In the genomic region with DNA sequence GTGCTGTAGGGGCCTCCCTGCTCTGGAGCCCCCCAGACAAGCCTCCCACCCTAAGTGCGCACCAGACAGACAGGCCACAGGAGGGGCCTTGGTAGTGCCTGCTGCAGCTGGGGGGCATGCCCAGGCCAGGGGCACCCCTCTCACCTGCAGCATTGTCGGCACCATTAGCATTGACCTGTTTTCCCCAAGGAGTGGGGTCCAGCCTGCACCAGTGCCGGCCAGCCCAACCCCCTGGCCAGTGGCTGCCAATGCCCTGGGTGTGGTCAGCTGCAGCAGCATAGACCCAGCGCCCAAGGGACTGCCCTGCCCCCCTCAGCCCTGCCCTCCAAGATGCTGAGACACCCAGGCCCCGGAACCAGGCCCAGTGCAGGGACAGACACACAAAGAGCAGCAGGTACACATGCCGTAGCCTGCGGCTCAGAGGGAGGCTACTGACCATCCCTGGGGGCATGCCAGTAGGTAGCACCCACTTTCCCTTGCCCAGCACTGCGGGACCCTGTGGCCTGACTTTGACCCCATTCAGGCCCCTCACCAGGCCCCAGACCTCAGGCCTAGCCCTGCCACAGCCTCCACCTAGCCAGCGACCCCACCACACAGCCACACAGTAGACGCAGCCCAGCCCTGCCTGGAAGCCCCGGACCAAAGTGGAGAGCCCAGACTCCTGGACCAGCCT, we compare ENCODE assay signal across 10 cellular contexts. TPM values are rescaled to one million over a fixed set of nuclear protein-coding genes. Genes with fewer than 3 reads are reported as not detected.
DNase-seq lines count a peak whose midpoint lies in the region; ATAC-seq, FAIRE-seq and TF ChIP-seq lines count a peak whose summit lies in the region.
"Had no signal": no experiment of that assay in that cellular context is flagged by ENCODE, and none has a peak within 500 bp of the region (broad histone marks: within the 10 kb centered on the region; RNA-seq: fewer than 3 reads in every experiment).

No MANE protein-coding gene starts in this region.

- TF ChIP-seq EP300 in A549 (IDR thresholded peaks at IDR 0.05) (no peak), H1 (IDR thresholded peaks at IDR 0.05; ENCODE audit: borderline replicate concordance in 1 of 2, low read depth in 2 of 2, low read length in 2 of 2) (no peak)

- H3K27ac Mint-ChIP-seq in naive B cell, result peak overlapping the region in 2 of 6 donors; percentile 52 to 79

- no peak overlapping the region for H3K14ac ChIP-seq in H1 (ENCODE audit: insufficient read length)

- peaks cover 75% of the 10 kb centered on the region for H3K4me1 ChIP-seq in A549
- peaks cover 0 to 11% (median 9%) of the 10 kb centered on the region in 4 experiments; a peak in 5 of 7 replicates for H3K4me1 ChIP-seq in H1 (replicated peaks in 1 of 4; ENCODE audit: control insufficient read depth in 3 of 4, insufficient read depth in 4 of 4, low read length in 3 of 4)

- DNase-seq in A549 (ENCODE audit: low read depth in 1 of 2, low spot score in 1 of 2), result peak in 1 of 2 experiments; percentile 61
- DNase-seq in MG63, result no peak
- no peak for DNase-seq in H1 (ENCODE audit: low read depth in 1 of 2, low spot score in 2 of 2)
- no peak for DNase-seq in naive B cell
- DNase-seq in NOMO-1 (lab: John Stamatoyannopoulos, UW; ENCODE audit: unreplicated experiment in 2 of 2), result no peak
- no peak for DNase-seq in ureter (ENCODE audit: low spot score)
- no peak for DNase-seq in T1000 (lab: John Stamatoyannopoulos, UW)
- DNase-seq in middle frontal gyrus (ENCODE audit: extremely low spot score, low spot score), result no peak
- DNase-seq: EL; stimulated activated CD4-positive, alpha-beta T cell treated with anti-CD3 and anti-CD28 coated beads, Interleukin-12 subunit alpha, Interleukin-12 subunit beta, amount 100 ng/mL, for 4 hours had no signal

- no peak overlapping the region for H2BK15ac ChIP-seq in H1 (ENCODE audit: low read length)

- H4K20me1 ChIP-seq in H1 (replicated peaks in 1 of 2; ENCODE audit: control insufficient read depth in 1 of 2, insufficient read depth in 2 of 2, low read length in 2 of 2), result peaks cover 4 to 13% of the 10 kb centered on the region in 2 experiments

- H3K79me2 ChIP-seq in H1 (ENCODE audit: control insufficient read depth in 1 of 2, insufficient read depth in 2 of 2, low read length in 2 of 2), result no peaks in the 10 kb centered on the region

- no peaks in the 10 kb centered on the region for H3K9me3 ChIP-seq in A549
- H3K9me3 ChIP-seq in MG63, result no peaks in the 10 kb centered on the region
- no peaks in the 10 kb centered on the region for H3K9me3 ChIP-seq in H1 (ENCODE audit: insufficient read depth in 2 of 2, low read depth in 1 of 2, low read length in 1 of 2)

- no peak overlapping the region for H2BK120ac ChIP-seq in H1 (replicated peaks; ENCODE audit: low read depth, low read length)

- 29% methylated on average over 5 of the region's 11 CpGs for WGBS in A549 (ENCODE audit: missing lambda C conversion rate)
- WGBS in H1 (ENCODE audit: extremely low coverage in 1 of 2, insufficient coverage in 1 of 2, insufficient read length in 1 of 2, insufficient replicate concordance in 2 of 2, low coverage in 1 of 2, low lambda C conversion rate in 2 of 2, missing lambda C conversion rate in 1 of 2), 2 experiments, result 77% methylated on average over 11 of the region's 11 CpGs; no CpG with 5 or more reads in 1 of the 2 experiments

- H2BK5ac ChIP-seq in H1 (ENCODE audit: low read depth, low read length), result no peak overlapping the region

- H2BK20ac ChIP-seq in H1 (ENCODE audit: low read length), result no peak overlapping the region

- no peak overlapping the region for H4K5ac ChIP-seq in H1 (ENCODE audit: insufficient read length, low read depth, low read length)

- peak overlapping the region; percentile 58 to 93 (median 68) for H3K4me3 Mint-ChIP-seq in naive B cell

- H4K91ac ChIP-seq in H1 (replicated peaks; ENCODE audit: insufficient read length, low read length), result no peak overlapping the region

- H3K27ac ChIP-seq in A549, result peak overlapping the region; percentile 97 to 99
- H3K27ac ChIP-seq in H1 (ENCODE audit: low read depth, low read length), result no peak overlapping the region

- TF ChIP-seq POLR2A in A549 (IDR thresholded peaks at IDR 0.05; ENCODE audit: low read length) (peak; percentile 30; the same call in 1 of the 2 replicates), H1 (IDR thresholded peaks at IDR 0.05; ENCODE audit: control extremely low read depth in 1 of 2, low read depth in 2 of 2, low read length in 2 of 2) (no peak)

- H3K23me2 ChIP-seq in H1 (ENCODE audit: low read depth, low read length), result peaks cover 10% of the 10 kb centered on the region; the same call in 1 of the 2 replicates

- no peaks in the 10 kb centered on the region for H3K36me3 ChIP-seq in MG63
- H3K36me3 ChIP-seq in H1 (ENCODE audit: control insufficient read depth in 2 of 4, insufficient read depth in 4 of 4, low read length in 3 of 4), result no peaks in the 10 kb centered on the region; a peak in 1 of 8 replicates

- H3K4ac ChIP-seq in H1 (replicated peaks; ENCODE audit: insufficient read length, low read depth, low read length), result no peak overlapping the region

- CTCF ChIA-PET in A549 (lab: Yijun Ruan, JAX) (interaction anchor here (0.6 to 6.6 kb wide), 20 partner anchors 7 to 129 kb away, joined by 3 to 235 read pairs (median 8); partner anchors contain the start of genes CDCA4, CEP170B and CLBA1), H1 (lab: Charles Lee; ENCODE audit: partially characterized antibody) (interaction anchor here (0.8 to 11.5 kb wide), 9 partner anchors 7 to 417 kb away, joined by 3 to 161 read pairs (median 5); partner anchors contain the start of gene CLBA1)

- no peaks in the 10 kb centered on the region for H3K79me1 ChIP-seq in H1 (ENCODE audit: low read depth, low read length)

- FAIRE-seq in A549 (lab: Jason Lieb, UNC), result no peak
- FAIRE-seq in H1 (lab: Jason Lieb, UNC), result no peak

- no peak overlapping the region for H2BK12ac ChIP-seq in H1 (ENCODE audit: low read depth, low read length)

- H3K18ac ChIP-seq in H1 (ENCODE audit: extremely low read depth, low read length), result no peak overlapping the region; the same call in 1 of the 2 replicates

- no peak overlapping the region for H3K9ac ChIP-seq in H1 (replicated peaks in 1 of 4; ENCODE audit: extremely low read depth in 1 of 4, low read depth in 3 of 4, low read length in 3 of 4)

- no peak for TF ChIP-seq RAD21 in A549 (conservative IDR thresholded peaks at IDR 0.05 in 1 of 2, IDR thresholded peaks at IDR 0.05 in 1 of 2)
- no peak for TF ChIP-seq RAD21 in H1 (IDR thresholded peaks at IDR 0.05 in 1 of 2, conservative IDR thresholded peaks at IDR 0.05 in 1 of 2; ENCODE audit: low read depth in 2 of 2, low read length in 2 of 2)

- H4K8ac ChIP-seq in H1 (ENCODE audit: extremely low read depth, insufficient read depth, low read length), result no peak overlapping the region

- no peak overlapping the region for H3K56ac ChIP-seq in H1 (replicated peaks; ENCODE audit: insufficient read length, low read depth, low read length)

- H3K36me3 Mint-ChIP-seq in naive B cell, result no peaks in the 10 kb centered on the region

- H3K27me3 ChIP-seq in MG63 (no peaks in the 10 kb centered on the region), H1 (replicated peaks in 1 of 4; ENCODE audit: control insufficient read depth in 3 of 4, extremely low read depth in 1 of 4, insufficient read depth in 3 of 4, low read length in 3 of 4) (peaks cover 18 to 38% (median 31%) of the 10 kb centered on the region in 4 experiments)

- no peaks in the 10 kb centered on the region for H3K9me3 Mint-ChIP-seq in naive B cell

- H3K4me3 ChIP-seq in A549 (peak overlapping the region; percentile 63), MG63 (peak overlapping the region; percentile 56), H1 (ENCODE audit: extremely low read depth in 1 of 4, insufficient read depth in 2 of 4, low read depth in 3 of 4, low read length in 4 of 4) (peak overlapping the region in 1 of 4 experiments; percentile 63; a peak in 2 of 8 replicates)

- no peak; a peak in 1 of 6 replicates for ATAC-seq in A549
- ATAC-seq in naive B cell (ENCODE audit: low read depth in 2 of 2), result no peak

- no peak overlapping the region for H2AFZ ChIP-seq in H1 (ENCODE audit: low read length)

- H3K27me3 Mint-ChIP-seq in naive B cell, result peaks cover 11 to 48% (median 33%) of the 10 kb centered on the region in 3 donors

- TF ChIP-seq CTCF in A549 (IDR thresholded peaks at IDR 0.05) (no peak), H1 (IDR thresholded peaks at IDR 0.05; ENCODE audit: control extremely low read depth in 1 of 3, insufficient read depth in 1 of 3, low read depth in 1 of 3, low read length in 3 of 3) (no peak)

- H2AK5ac ChIP-seq in H1 (ENCODE audit: low read depth, low read length), result no peak overlapping the region

- H3K4me1 Mint-ChIP-seq in naive B cell, result peaks cover 13 to 17% (median 14%) of the 10 kb centered on the region in 3 donors

- POLR2A ChIA-PET in A549 (lab: Yijun Ruan, JAX) (no interaction called here), H1 (lab: Charles Lee; ENCODE audit: partially characterized antibody) (interaction anchor here (1.1 kb wide), 1 partner anchor 43 kb away, joined by 3 read pairs; no protein-coding TSS in a partner anchor)

- H3K4me2 ChIP-seq in A549 (peak overlapping the region; percentile 97), H1 (ENCODE audit: insufficient read depth in 1 of 2, low read depth in 2 of 2, low read length in 2 of 2) (peak overlapping the region; percentile 60 to 90)

- no peak overlapping the region for H3K23ac ChIP-seq in H1 (ENCODE audit: insufficient read length)

RNA-seq across cellular contexts. Expression of gene AHNAK2, which starts 1.0 kb away (rescaled TPM):
- polyA plus RNA-seq in A549 (2011; rRNA removed) (43.7 and 56.7 TPM in 2 replicates), A549 (2017; fragmentation: RNase III; extraction: RNeasy Plus Mini Kit Qiagen cat#74134 plus additional on column Dnase treatment) (34.4 to 46.5 TPM (median 43.3 TPM) in 3 replicates), H1 (2011; rRNA removed) (0.64 and 0.95 TPM in 2 replicates), naive B cell (ENCODE audit: low read depth in 6 of 6) (under 1 TPM in 5 of 6 donors, not detected in 1; 0.63 to 0.92 (median 0.70) TPM)
- 9.8 and 11.7 TPM in 2 replicates for polyA plus RNA-seq in A549 (2012; cell fraction: cytosol; rRNA removed)
- polyA plus RNA-seq in A549 (2012; cell fraction: nucleus; rRNA removed), result 65.0 and 74.3 TPM in 2 replicates
- 212 and 231 TPM in 2 replicates for polyA minus RNA-seq in A549 (2011; rRNA and poly(A)+ RNA removed)
- total RNA-seq in MG63 (2014; rRNA removed; shearing (Covaris generic); ENCODE audit: low replicate concordance), result 26.9 and 31.3 TPM in 2 replicates
- 1.5 and 2.0 TPM in 2 replicates for total RNA-seq in H1 (2021; fragmentation: NEBNext Ultra II Directional; extraction: Animal tissue kit (Norgen Biotek cat#: 25700))
- 0.67 TPM for polyA plus RNA-seq in H1 (2011; cell fraction: cytosol; rRNA removed)
- 4.3 TPM for polyA plus RNA-seq in H1 (2011; cell fraction: nucleus; rRNA removed)
- 1.2 to 2.0 TPM (median 1.7 TPM) in 4 replicates for polyA plus RNA-seq in H1 (2012, experiment 1 of 2)
- 0.55 TPM for polyA plus RNA-seq in H1 (2012, experiment 2 of 2)
- polyA plus RNA-seq in H1 (2013, experiment 1 of 2), result 0.99 TPM
- 0.96 TPM for polyA plus RNA-seq in H1 (2013, experiment 2 of 2)
- polyA minus RNA-seq in H1 (2011; rRNA and poly(A)+ RNA removed), result 3.2 and 4.3 TPM in 2 replicates
- polyA minus RNA-seq in H1 (2011; cell fraction: cytosol; rRNA and poly(A)+ RNA removed), result 2.9 TPM
- 4.9 TPM for polyA minus RNA-seq in H1 (2011; cell fraction: nucleus; rRNA and poly(A)+ RNA removed)
- total RNA-seq in ureter, result 34.5 TPM

RNA-seq across cellular contexts. Expression of gene CLBA1, which starts 8.4 kb away (rescaled TPM):
- polyA plus RNA-seq in A549 (2011; rRNA removed), result 11.3 and 11.5 TPM in 2 replicates
- polyA plus RNA-seq in A549 (2012; cell fraction: cytosol; rRNA removed), result 7.7 and 8.6 TPM in 2 replicates
- 14.0 and 16.7 TPM in 2 replicates for polyA plus RNA-seq in A549 (2012; cell fraction: nucleus; rRNA removed)
- polyA plus RNA-seq in A549 (2017; fragmentation: RNase III; extraction: RNeasy Plus Mini Kit Qiagen cat#74134 plus additional on column Dnase treatment), result 10.7 to 12.5 TPM (median 12.0 TPM) in 3 replicates
- 8.6 and 9.5 TPM in 2 replicates for polyA minus RNA-seq in A549 (2011; rRNA and poly(A)+ RNA removed)
- total RNA-seq in MG63 (2014; rRNA removed; shearing (Covaris generic); ENCODE audit: low replicate concordance), result 7.2 and 10.8 TPM in 2 replicates
- total RNA-seq in H1 (2021; fragmentation: NEBNext Ultra II Directional; extraction: Animal tissue kit (Norgen Biotek cat#: 25700)), result 2.1 and 2.4 TPM in 2 replicates
- polyA plus RNA-seq in H1 (2011; rRNA removed), result 1.6 and 2.3 TPM in 2 replicates
- polyA plus RNA-seq in H1 (2011; cell fraction: cytosol; rRNA removed), result 3.1 TPM
- polyA plus RNA-seq in H1 (2011; cell fraction: nucleus; rRNA removed), result 4.8 TPM
- polyA plus RNA-seq in H1 (2012, experiment 1 of 2), result 2.8 to 3.4 TPM (median 3.1 TPM) in 4 replicates
- polyA plus RNA-seq in H1 (2012, experiment 2 of 2), result 2.1 TPM
- 2.3 TPM for polyA plus RNA-seq in H1 (2013, experiment 1 of 2)
- polyA plus RNA-seq in H1 (2013, experiment 2 of 2), result 2.6 TPM
- 1.8 TPM in 2 replicates for polyA minus RNA-seq in H1 (2011; rRNA and poly(A)+ RNA removed)
- 3.2 TPM for polyA minus RNA-seq in H1 (2011; cell fraction: cytosol; rRNA and poly(A)+ RNA removed)
- 2.4 TPM for polyA minus RNA-seq in H1 (2011; cell fraction: nucleus; rRNA and poly(A)+ RNA removed)
- 1 to 10 TPM in 1 of 6 donors, under 1 TPM in 4, not detected in 1; 0.59 to 1.1 (median 0.85) TPM for polyA plus RNA-seq in naive B cell (ENCODE audit: low read depth in 6 of 6)
- total RNA-seq in ureter, result 17.3 TPM

RNA-seq across cellular contexts. Expression of gene CDCA4, which starts 43.7 kb away (rescaled TPM):
- polyA plus RNA-seq in A549 (2011; rRNA removed) (19.5 and 24.2 TPM in 2 replicates), A549 (2017; fragmentation: RNase III; extraction: RNeasy Plus Mini Kit Qiagen cat#74134 plus additional on column Dnase treatment) (25.9 to 28.0 TPM (median 26.9 TPM) in 3 replicates), H1 (2011; rRNA removed) (62.4 and 80.6 TPM in 2 replicates), naive B cell (ENCODE audit: low read depth in 6 of 6) (10 to 100 TPM in 1 of 6 donors, 1 to 10 TPM in 5; 4.6 to 11.9 (median 6.7) TPM)
- 42.8 and 52.7 TPM in 2 replicates for polyA plus RNA-seq in A549 (2012; cell fraction: cytosol; rRNA removed)
- 44.8 and 46.3 TPM in 2 replicates for polyA plus RNA-seq in A549 (2012; cell fraction: nucleus; rRNA removed)
- 16.6 and 20.0 TPM in 2 replicates for polyA minus RNA-seq in A549 (2011; rRNA and poly(A)+ RNA removed)
- 30.3 and 49.7 TPM in 2 replicates for total RNA-seq in MG63 (2014; rRNA removed; shearing (Covaris generic); ENCODE audit: low replicate concordance)
- 48.6 and 49.9 TPM in 2 replicates for total RNA-seq in H1 (2021; fragmentation: NEBNext Ultra II Directional; extraction: Animal tissue kit (Norgen Biotek cat#: 25700))
- 50.8 TPM for polyA plus RNA-seq in H1 (2011; cell fraction: cytosol; rRNA removed)
- polyA plus RNA-seq in H1 (2011; cell fraction: nucleus; rRNA removed), result 39.8 TPM
- polyA plus RNA-seq in H1 (2012, experiment 1 of 2), result 37.3 to 58.6 TPM (median 48.3 TPM) in 4 replicates
- 47.6 TPM for polyA plus RNA-seq in H1 (2012, experiment 2 of 2)
- 33.4 TPM for polyA plus RNA-seq in H1 (2013, experiment 1 of 2)
- 33.4 TPM for polyA plus RNA-seq in H1 (2013, experiment 2 of 2)
- polyA minus RNA-seq in H1 (2011; rRNA and poly(A)+ RNA removed), result 29.7 and 32.5 TPM in 2 replicates
- 32.9 TPM for polyA minus RNA-seq in H1 (2011; cell fraction: cytosol; rRNA and poly(A)+ RNA removed)
- 18.1 TPM for polyA minus RNA-seq in H1 (2011; cell fraction: nucleus; rRNA and poly(A)+ RNA removed)
- 8.1 TPM for total RNA-seq in ureter

RNA-seq across cellular contexts. Expression of gene PLD4, which starts 52.5 kb away (rescaled TPM):
- polyA plus RNA-seq in A549 (2011; rRNA removed) (0.01 TPM in 2 replicates), A549 (2017; fragmentation: RNase III; extraction: RNeasy Plus Mini Kit Qiagen cat#74134 plus additional on column Dnase treatment) (0.01 TPM in 2 of 3 replicates, not detected in the other), H1 (2011; rRNA removed) (0.05 and 0.06 TPM in 2 replicates), naive B cell (ENCODE audit: low read depth in 6 of 6) (100 to 1,000 TPM in 5 of 6 donors, 10 to 100 TPM in 1; 77.4 to 264 (median 182) TPM)
- 0.03 TPM in 1 of 2 replicates, not detected in the other for polyA plus RNA-seq in A549 (2012; cell fraction: cytosol; rRNA removed)
- polyA plus RNA-seq in A549 (2012; cell fraction: nucleus; rRNA removed), result 0.06 and 0.11 TPM in 2 replicates
- polyA minus RNA-seq in A549 (2011; rRNA and poly(A)+ RNA removed), result 0.17 TPM in 1 of 2 replicates, not detected in the other
- not detected in 2 replicates for total RNA-seq in MG63 (2014; rRNA removed; shearing (Covaris generic); ENCODE audit: low replicate concordance)
- 0.04 TPM in 1 of 2 replicates, not detected in the other for total RNA-seq in H1 (2021; fragmentation: NEBNext Ultra II Directional; extraction: Animal tissue kit (Norgen Biotek cat#: 25700))
- 0.04 TPM for polyA plus RNA-seq in H1 (2011; cell fraction: cytosol; rRNA removed)
- polyA plus RNA-seq in H1 (2011; cell fraction: nucleus; rRNA removed), result 0.13 TPM
- polyA plus RNA-seq in H1 (2012, experiment 1 of 2), result 0.13 TPM in 1 of 4 replicates, not detected in the others
- polyA plus RNA-seq in H1 (2012, experiment 2 of 2), result not detected
- polyA plus RNA-seq in H1 (2013, experiment 1 of 2), result 0.04 TPM
- 0.02 TPM for polyA plus RNA-seq in H1 (2013, experiment 2 of 2)
- 0.06 and 0.10 TPM in 2 replicates for polyA minus RNA-seq in H1 (2011; rRNA and poly(A)+ RNA removed)
- not detected for polyA minus RNA-seq in H1 (2011; cell fraction: cytosol; rRNA and poly(A)+ RNA removed)
- 0.20 TPM for polyA minus RNA-seq in H1 (2011; cell fraction: nucleus; rRNA and poly(A)+ RNA removed)
- total RNA-seq in ureter, result 2.6 TPM

Comparison
In these comparisons a context has a peak if more than half of its experiments do, and no peak if none do; other contexts are left out.
1. Of the 18 proteins assayed by ChIP-seq in both H1 and A549: peak only in H1: none; only in A549: MAX and POLR2A; in both: none; in neither: 16.